ENCODE assay signal across 8 cellular contexts in genomic region chr16:4957720-4958509, GRCh38. TPM values are rescaled to one million over a fixed set of nuclear protein-coding genes. Genes with fewer than 3 reads are reported as not detected.
A peak's percentile ranks its signal among the peaks of the same experiment; 100 is the strongest.
DNase-seq lines count a peak whose midpoint lies in the region; ATAC-seq, FAIRE-seq and TF ChIP-seq lines count a peak whose summit lies in the region.

TSS of gene SEC14L5 (plus strand) at chr16:4958330. CDS start at chr16:4959324, 994 bp downstream.

- POLR2A ChIA-PET in activated CD4-positive, alpha-beta T cell treated with anti-CD3 and anti-CD28 coated beads for 36 hours (lab: Charles Lee): interaction anchor here (0.6 kb wide), 1 partner anchor 127 kb away, joined by 3 read pairs; no protein-coding TSS in a partner anchor

- TF ChIP-seq CTCF in chondrocyte (IDR thresholded peaks at IDR 0.05) (no peak), kidney (IDR thresholded peaks at IDR 0.05; ENCODE audit: borderline replicate concordance, extremely low read depth, insufficient read depth) (peak; percentile 1)

- no peaks in the 10 kb centered on the region for H3K36me3 ChIP-seq in kidney (ENCODE audit: control insufficient read depth in 1 of 2, insufficient read depth in 2 of 2, low read length in 2 of 2)

- H3K9ac ChIP-seq in kidney (ENCODE audit: low read length in 2 of 2): no peak within 1 kb of the TSS

- H3K36me3 Mint-ChIP-seq in activated CD4-positive, alpha-beta T cell treated with anti-CD3 and anti-CD28 coated beads for 36 hours (ENCODE audit: low read depth): no peaks in the 10 kb centered on the region
- no peaks in the 10 kb centered on the region for H3K36me3 Mint-ChIP-seq in chondrocyte (ENCODE audit: low read depth)

- peak; percentile 32 for DNase-seq in NK-92 treated with Interleukin-12 subunit alpha and Interleukin-12 subunit beta, amount 100 ng/mL, for 24 hours (lab: John Stamatoyannopoulos, UW)
- DNase-seq in NK-92 (lab: John Stamatoyannopoulos, UW; ENCODE audit: unreplicated experiment) (no peak), NCI-H446 (lab: John Stamatoyannopoulos, UW) (peak; percentile 90 to 98), chondrocyte (ENCODE audit: low spot score) (peak; percentile 96), kidney (peak; percentile 98)
- peak; percentile 98 for DNase-seq in activated CD4-positive, alpha-beta T cell treated with anti-CD3 and anti-CD28 coated beads for 36 hours
- peak; percentile 86 for DNase-seq in stimulated activated CD4-positive, alpha-beta T cell treated with anti-CD3 and anti-CD28 coated beads, Interleukin-12 subunit alpha, Interleukin-12 subunit beta, amount 100 ng/mL, for 4 hours

- H3K4me1 ChIP-seq in kidney (ENCODE audit: control insufficient read depth in 1 of 2, insufficient read depth in 1 of 2, low read depth in 1 of 2, low read length in 2 of 2): peaks cover 8 to 11% of the 10 kb centered on the region in 2 donors

- CTCF ChIA-PET in activated CD4-positive, alpha-beta T cell treated with anti-CD3 and anti-CD28 coated beads for 36 hours (lab: Charles Lee): interaction anchor here (0.7 to 1.1 kb wide), 5 partner anchors 18 to 646 kb away, joined by 3 to 4 read pairs (median 3); no protein-coding TSS in a partner anchor

- ATAC-seq in HG03159 (IDR thresholded peaks at IDR 0.05; ENCODE audit: unreplicated experiment): peak; percentile 72
- ATAC-seq in activated CD4-positive, alpha-beta T cell treated with anti-CD3 and anti-CD28 coated beads for 36 hours: peak; percentile 95

- peak within 1 kb of the TSS; percentile 48 to 59 for H3K4me3 ChIP-seq in kidney (ENCODE audit: low read length in 2 of 2)

- peaks cover 12% of the 10 kb centered on the region for H3K4me1 Mint-ChIP-seq in activated CD4-positive, alpha-beta T cell treated with anti-CD3 and anti-CD28 coated beads for 36 hours
- H3K4me1 Mint-ChIP-seq in chondrocyte (ENCODE audit: low read depth): peaks cover 17% of the 10 kb centered on the region

- peak within 1 kb of the TSS; percentile 18 to 34 for H3K27ac ChIP-seq in kidney (ENCODE audit: low read depth in 2 of 2, low read length in 2 of 2)

- peak within 1 kb of the TSS; percentile 1 for H3K27ac Mint-ChIP-seq in activated CD4-positive, alpha-beta T cell treated with anti-CD3 and anti-CD28 coated beads for 36 hours
- H3K27ac Mint-ChIP-seq in chondrocyte (ENCODE audit: unreplicated experiment): peak within 1 kb of the TSS; percentile 83

- H3K4me3 Mint-ChIP-seq in activated CD4-positive, alpha-beta T cell treated with anti-CD3 and anti-CD28 coated beads for 36 hours: peak within 1 kb of the TSS; percentile 75
- peak within 1 kb of the TSS; percentile 78 for H3K4me3 Mint-ChIP-seq in chondrocyte (ENCODE audit: unreplicated experiment)

- no peak for FAIRE-seq in kidney (lab: Jason Lieb, UNC)

- no peaks in the 10 kb centered on the region for H3K9me3 ChIP-seq in kidney (ENCODE audit: control insufficient read depth in 1 of 2, low read length in 2 of 2)

- H3K27me3 Mint-ChIP-seq in activated CD4-positive, alpha-beta T cell treated with anti-CD3 and anti-CD28 coated beads for 36 hours: peaks cover 33% of the 10 kb centered on the region
- peaks cover 14% of the 10 kb centered on the region for H3K27me3 Mint-ChIP-seq in chondrocyte (ENCODE audit: low read depth)

- intact Hi-C loops in activated CD4-positive, alpha-beta T cell treated with anti-CD3 and anti-CD28 coated beads for 36 hours (cut with DNase I, micrococcal nuclease): loop anchor here (1.0 to 10.0 kb wide), 21 partner anchors 75 to 703 kb away; partner anchors contain the start of genes ANKS3 (in 2 of the 2), DNAAF8 (in 2 of the 2), GLYR1 (in 2 of the 2) and PAM16 (in 2 of the 2)
- intact Hi-C loops in kidney (cut with DNase I): no loop called here

- no peaks in the 10 kb centered on the region for H3K9me3 Mint-ChIP-seq in activated CD4-positive, alpha-beta T cell treated with anti-CD3 and anti-CD28 coated beads for 36 hours (ENCODE audit: low read depth)
- H3K9me3 Mint-ChIP-seq in chondrocyte (ENCODE audit: low read depth): no peaks in the 10 kb centered on the region

RNA-seq across cellular contexts. Expression of gene SEC14L5, which starts in this region (rescaled TPM):
- under 1 TPM; 0.09 to 0.28 TPM for total RNA-seq in activated CD4-positive, alpha-beta T cell treated with anti-CD3 and anti-CD28 coated beads for 36 hours
- not detected in 3 replicates for total RNA-seq in chondrocyte
- total RNA-seq in kidney: 0.16 TPM
- 0.13 TPM for polyA plus RNA-seq in kidney (ENCODE audit: insufficient read depth, low read depth, low replicate concordance)

Comparison
In these comparisons a context has a peak if more than half of its experiments do, and no peak if none do; other contexts are left out.
1. Peak in DNase-seq and ATAC-seq in activated CD4-positive, alpha-beta T cell treated with anti-CD3 and anti-CD28 coated beads for 36 hours; RNA of the gene not detected or under 1 TPM.
2. Peak in DNase-seq in chondrocyte; RNA of the gene not detected or under 1 TPM.
3. Peak in DNase-seq, H3K4me3 ChIP-seq and H3K27ac ChIP-seq in kidney; RNA of the gene not detected or under 1 TPM.